In the genomic region with DNA sequence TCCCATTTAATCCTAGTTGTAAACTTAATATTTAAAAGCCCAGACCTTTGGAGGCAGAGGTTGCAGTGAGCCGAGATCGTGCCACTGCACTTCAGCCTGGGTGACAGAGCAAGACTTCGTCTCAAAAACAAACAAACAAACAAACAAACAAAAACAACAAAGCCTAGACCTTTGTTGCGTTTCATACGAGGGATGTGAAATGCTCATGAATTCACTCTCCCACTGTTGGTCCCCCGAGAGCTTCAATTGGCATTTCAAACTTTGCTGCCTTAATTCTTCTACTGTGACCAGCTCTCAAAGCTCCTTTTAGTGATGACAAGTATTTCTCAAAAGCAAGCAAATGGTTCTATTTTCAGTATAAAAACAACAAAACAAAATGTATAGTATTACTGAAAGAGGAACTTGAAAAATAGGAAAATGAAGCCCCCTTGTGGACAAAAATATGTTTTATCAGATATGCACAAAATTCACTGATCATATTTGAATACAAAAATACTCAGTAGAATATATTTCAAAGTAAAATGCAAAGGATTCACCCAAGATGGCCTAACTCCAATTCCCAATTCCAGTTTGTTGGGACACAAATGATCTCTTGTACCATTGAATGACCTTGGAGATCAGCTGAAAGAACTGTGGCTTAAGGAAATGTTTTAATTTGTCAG, we compare ENCODE assay signal across 8 cellular contexts.
DNase-seq lines count a peak whose midpoint lies in the region; ATAC-seq and TF ChIP-seq lines count a peak whose summit lies in the region.

No MANE protein-coding gene starts in this region.

- H3K18ac ChIP-seq in IMR-90 (ENCODE audit: low read depth, low read length), result peak overlapping the region; percentile 86

- ATAC-seq in IMR-90 (ENCODE audit: low read depth) (peak; percentile 71), T-helper 17 cell (peak; percentile 48), HG02678 (IDR thresholded peaks at IDR 0.05; ENCODE audit: unreplicated experiment) (no peak)

- peak overlapping the region; percentile 57 for H4K5ac ChIP-seq in IMR-90 (ENCODE audit: low read depth, low read length)

- peaks cover 9% of the 10 kb centered on the region; the same call in 1 of the 2 replicates for H3K9me1 ChIP-seq in IMR-90 (ENCODE audit: insufficient read depth, low read length)

- intact Hi-C loops in IMR-90 (cut with micrococcal nuclease) (loop anchor here (1.0 to 10.0 kb wide), 4 partner anchors 143 to 328 kb away; a partner anchor contains a TSS), ovary (cut with DNase I) (loop anchor here (1.0 to 5.0 kb wide), 3 partner anchors 328 kb away; a partner anchor contains a TSS)

- POLR2A ChIA-PET in IMR-90 (lab: Charles Lee; ENCODE audit: unreplicated experiment), result interaction anchor here (0.7 to 1.0 kb wide), 4 partner anchors 101 to 326 kb away, joined by 3 to 8 read pairs (median 4); no protein-coding TSS in a partner anchor

- H3K4me2 ChIP-seq in IMR-90 (ENCODE audit: low read depth, low read length), result peak overlapping the region; percentile 37

- peak overlapping the region; percentile 92 for H2BK15ac ChIP-seq in IMR-90 (ENCODE audit: low read depth, low read length)

- peak; percentile 11 for DNase-seq in COLO829 (ENCODE audit: low spot score)
- DNase-seq in IMR-90, result peak; percentile 79
- DNase-seq in T-helper 17 cell, result no peak
- DNase-seq in fibroblast of the conjunctiva (ENCODE audit: low read depth), result peak; percentile 57
- no peak for DNase-seq in ovary
- DNase-seq in NCI-H526 treated with DMSO at 0.1 percent for 48 hours (lab: John Stamatoyannopoulos, UW), result no peak
- DNase-seq in activated gamma-delta T cell treated with Interleukin-2 at 50 U/mL for 16 hours, result no peak

- H3K9me3 ChIP-seq in IMR-90 (ENCODE audit: control insufficient read depth, insufficient read depth, low read length) (no peaks in the 10 kb centered on the region), T-helper 17 cell (ENCODE audit: control insufficient read depth, low read length, poor library complexity, severe bottlenecking) (no peaks in the 10 kb centered on the region), ovary (no peaks in the 10 kb centered on the region)

- peak overlapping the region; percentile 89 for H3K27ac ChIP-seq in IMR-90 (ENCODE audit: insufficient read depth, low read length)
- H3K27ac ChIP-seq in ovary, result peak overlapping the region in 1 of 2 donors; percentile 28

- H2AK5ac ChIP-seq in IMR-90 (ENCODE audit: low read depth, low read length), result 0 out of 2 replicates have a peak overlapping the region, but pooled peaks have one; percentile 24

- H3K56ac ChIP-seq in IMR-90 (ENCODE audit: extremely low read depth, insufficient read depth, low read length), result peak overlapping the region; percentile 69; the same call in 1 of the 2 replicates

- H2AK9ac ChIP-seq in IMR-90 (replicated peaks; ENCODE audit: low read depth, low read length, poor library complexity), result peak overlapping the region; percentile 39

- peak overlapping the region; percentile 4 for H3K27ac Mint-ChIP-seq in T-helper 17 cell

- TF ChIP-seq EP300 in ovary (IDR thresholded peaks at IDR 0.05), result no peak

- TF ChIP-seq POLR2A in IMR-90 (IDR thresholded peaks at IDR 0.05; ENCODE audit: low read depth, low read length) (peak; percentile 25; the same call in 1 of the 2 replicates), ovary (IDR thresholded peaks at IDR 0.05) (no peak)

- peak overlapping the region; percentile 93 for H2BK120ac ChIP-seq in IMR-90 (ENCODE audit: low read depth, low read length)

- in situ Hi-C loops in IMR-90 (cut with MboI; ENCODE audit: low sequenced_read_pairs), result loop anchor here (5.0 kb wide), 2 partner anchors 88 to 318 kb away; no protein-coding TSS in a partner anchor

- H3K4me1 ChIP-seq in IMR-90 (ENCODE audit: control insufficient read depth, insufficient read depth, low read length), result peaks cover 21% of the 10 kb centered on the region
- H3K4me1 ChIP-seq in ovary (ENCODE audit: insufficient read depth), result peaks cover 5% of the 10 kb centered on the region

- CTCF ChIA-PET in IMR-90 (lab: Yijun Ruan, JAX), result interaction anchor here (0.9 to 2.5 kb wide), 9 partner anchors 22 to 328 kb away, joined by 3 to 14 read pairs (median 4); a partner anchor contains a TSS

- BruUV-seq in IMR-90 (replicated peaks; lab: Mats Ljungman, UMichigan), result no TSS peak

- dilution Hi-C loops in IMR-90 (cut with HindIII; ENCODE audit: low sequenced_read_pairs, unreplicated experiment), result no loop called here

- H3K36me3 ChIP-seq in IMR-90 (ENCODE audit: control insufficient read depth, insufficient read depth, low read length), result no peaks in the 10 kb centered on the region
- no peaks in the 10 kb centered on the region for H3K36me3 ChIP-seq in ovary

- peak overlapping the region; percentile 37 to 80 for H4K8ac ChIP-seq in IMR-90 (ENCODE audit: low read depth in 2 of 2, low read length in 2 of 2)

- H3K4me1 Mint-ChIP-seq in T-helper 17 cell, result peaks cover 7% of the 10 kb centered on the region

- H3K36me3 Mint-ChIP-seq in T-helper 17 cell (ENCODE audit: low read depth), result peaks cover 5% of the 10 kb centered on the region

- no CpG with 5 or more reads among the region's 6 CpGs for WGBS in IMR-90 (ENCODE audit: extremely low coverage in 2 of 2, insufficient read length in 1 of 2), 2 experiments
- WGBS in ovary, 3 donors, result 47 to 56% (median 51%) methylated on average over 6 of the region's 6 CpGs

- TF ChIP-seq CTCF in IMR-90 (conservative IDR thresholded peaks at IDR 0.05; ENCODE audit: low read depth, low read length) (peak; percentile 68), ovary (IDR thresholded peaks at IDR 0.05) (peak; percentile 44 to 73 (median 68))

- H3K4me3 Mint-ChIP-seq in T-helper 17 cell, result peak overlapping the region; percentile 73

- H2AFZ ChIP-seq in IMR-90 (replicated peaks; ENCODE audit: low read length, poor library complexity), result no peak overlapping the region

- peak overlapping the region; percentile 19 for H3K23ac ChIP-seq in IMR-90 (ENCODE audit: low read depth, low read length)

- no peaks in the 10 kb centered on the region for H4K20me1 ChIP-seq in IMR-90 (ENCODE audit: insufficient read depth, low read length)

- peak overlapping the region; percentile 92 for H2BK20ac ChIP-seq in IMR-90 (ENCODE audit: low read depth, low read length)

- H2BK5ac ChIP-seq in IMR-90 (ENCODE audit: low read depth, low read length, poor library complexity, severe bottlenecking), result peak overlapping the region; percentile 82

- H4K91ac ChIP-seq in IMR-90 (ENCODE audit: insufficient read depth, low read depth, low read length), result peak overlapping the region; percentile 74

- peaks cover 24% of the 10 kb centered on the region for H3K27me3 Mint-ChIP-seq in T-helper 17 cell

- H3K4me3 ChIP-seq in IMR-90 (ENCODE audit: insufficient read depth, low read depth, low read length) (no peak overlapping the region), ovary (no peak overlapping the region)

- peak overlapping the region; percentile 83 for H3K14ac ChIP-seq in IMR-90 (replicated peaks; ENCODE audit: low read depth, low read length)

- peak overlapping the region; percentile 81 for H3K4ac ChIP-seq in IMR-90 (ENCODE audit: low read depth, low read length)

- peak; percentile 73 for TF ChIP-seq RAD21 in IMR-90 (IDR thresholded peaks at IDR 0.05; ENCODE audit: low read length)

- H3K79me1 ChIP-seq in IMR-90 (ENCODE audit: low read depth in 1 of 2, low read length in 2 of 2), result peaks cover 0 to 17% of the 10 kb centered on the region in 2 experiments; a peak in 2 of 4 replicates

- H3K27me3 ChIP-seq in IMR-90 (ENCODE audit: control insufficient read depth, insufficient read depth, low read length) (no peaks in the 10 kb centered on the region), ovary (no peaks in the 10 kb centered on the region)

- peak overlapping the region; percentile 39 for H3K9ac ChIP-seq in IMR-90 (ENCODE audit: low read depth, low read length)

TF ChIP-seq in IMR-90, 13 proteins besides CTCF, POLR2A, EP300 and RAD21:
- no peak for TF ChIP-seq MXI1 (IDR thresholded peaks at IDR 0.05; ENCODE audit: borderline replicate concordance, low read depth, low read length)
- peak; percentile 81 for TF ChIP-seq SMC3 (IDR thresholded peaks at IDR 0.05; ENCODE audit: low read depth, low read length)
- 0 out of 2 replicates have a peak, but pooled peaks have one; percentile 45 for TF ChIP-seq CHD1 (IDR thresholded peaks at IDR 0.05; ENCODE audit: low read depth, low read length)
TF ChIP-seq in IMR-90: peak in this region for 2.

Comparison
In these comparisons a context has a peak if more than half of its experiments do, and no peak if none do; other contexts are left out.
1. DNase-seq: peak in COLO829 (single experiment), IMR-90 (single experiment) and fibroblast of the conjunctiva (single experiment); none in T-helper 17 cell (0 of 3), ovary (0 of 5), NCI-H526 treated with DMSO at 0.1 percent for 48 hours (single experiment) and activated gamma-delta T cell treated with Interleukin-2 at 50 U/mL for 16 hours (single experiment).